In genomic region chr17:4898927-4899326, GRCh38 we compare ENCODE assay signal across 6 cellular contexts. TPM values are rescaled to one million over a fixed set of nuclear protein-coding genes. Genes with fewer than 3 reads are reported as not detected.
DNase-seq lines count a peak whose midpoint lies in the region; ATAC-seq and TF ChIP-seq lines count a peak whose summit lies in the region.
"Had no signal": no experiment of that assay in that cellular context is flagged by ENCODE, and none has a peak within 500 bp of the region (broad histone marks: within the 10 kb centered on the region; RNA-seq: fewer than 3 reads in every experiment).

No MANE protein-coding gene starts in this region.

- no peak overlapping the region for H3K9ac ChIP-seq in OCI-LY1 (ENCODE audit: low read length)

- peak overlapping the region; percentile 46 for H3K4me3 ChIP-seq in OCI-LY1 (ENCODE audit: low read depth, low read length, poor library complexity, severe bottlenecking)

- H2AFZ ChIP-seq in OCI-LY1 (ENCODE audit: low read length): no peak overlapping the region

- H3K27me3 ChIP-seq in OCI-LY1 (ENCODE audit: insufficient read depth, low read length): no peaks in the 10 kb centered on the region

- no peaks in the 10 kb centered on the region for H3F3A ChIP-seq in OCI-LY1 (ENCODE audit: insufficient read depth, low read length)

- H3K36me3 ChIP-seq in OCI-LY1 (ENCODE audit: insufficient read depth, low read length): peaks cover 27% of the 10 kb centered on the region

- no peak overlapping the region for H3K27ac ChIP-seq in OCI-LY1 (ENCODE audit: low read depth, low read length, poor library complexity, severe bottlenecking)

- no peaks in the 10 kb centered on the region for H4K20me1 ChIP-seq in OCI-LY1 (ENCODE audit: insufficient read depth, low read length)

- DNase-seq in stimulated activated naive CD8-positive, alpha-beta T cell treated with anti-CD3 and anti-CD28 coated beads, Interleukin-15, Interleukin-2, amounts not matched to agents 100 U/mL and 50 U/mL, for 24 hours: no peak
- no peak for DNase-seq in superior temporal gyrus (ENCODE audit: extremely low spot score)

- H3K9me3 ChIP-seq in OCI-LY1 (ENCODE audit: low read length): no peaks in the 10 kb centered on the region

- peak; percentile 0 for ATAC-seq in esophagus mucosa
- peak; percentile 5 for ATAC-seq in stimulated activated naive CD8-positive, alpha-beta T cell treated with anti-CD3 and anti-CD28 coated beads, Interleukin-15, Interleukin-2, amounts not matched to agents 100 U/mL and 50 U/mL, for 24 hours
- ATAC-seq in HG03457 (IDR thresholded peaks at IDR 0.05; ENCODE audit: unreplicated experiment): no peak
- ATAC-seq: HCT116 had no signal

- no peak for TF ChIP-seq CTCF in OCI-LY1 (IDR thresholded peaks at IDR 0.05; ENCODE audit: low read length)

- no peaks in the 10 kb centered on the region for H3K9me2 ChIP-seq in OCI-LY1 (ENCODE audit: low read depth, low read length)

- H3K4me1 ChIP-seq in OCI-LY1 (ENCODE audit: insufficient read depth, low read length, severe bottlenecking): peaks cover 35% of the 10 kb centered on the region

- H3K79me2 ChIP-seq in OCI-LY1 (ENCODE audit: insufficient read depth, low read length): no peaks in the 10 kb centered on the region

- H3K4me2 ChIP-seq in OCI-LY1 (ENCODE audit: low read length): peak overlapping the region; percentile 76

RNA-seq across cellular contexts. Expression of gene C17orf107, which starts 0.4 kb away (rescaled TPM):
- 1.3 TPM for total RNA-seq in esophagus mucosa

RNA-seq across cellular contexts. Expression of gene CHRNE, which starts 4.0 kb away (rescaled TPM):
- total RNA-seq in esophagus mucosa: 0.32 TPM

RNA-seq across cellular contexts. Expression of gene GP1BA, which starts 33.1 kb away (rescaled TPM):
- total RNA-seq in esophagus mucosa: not detected

RNA-seq across cellular contexts. Expression of gene SLC25A11, which starts 40.9 kb away (rescaled TPM):
- total RNA-seq in esophagus mucosa: 42.4 TPM

RNA-seq across cellular contexts. Expression of gene RNF167, which starts 41.1 kb away (rescaled TPM):
- 79.2 TPM for total RNA-seq in esophagus mucosa
